In the genomic region with DNA sequence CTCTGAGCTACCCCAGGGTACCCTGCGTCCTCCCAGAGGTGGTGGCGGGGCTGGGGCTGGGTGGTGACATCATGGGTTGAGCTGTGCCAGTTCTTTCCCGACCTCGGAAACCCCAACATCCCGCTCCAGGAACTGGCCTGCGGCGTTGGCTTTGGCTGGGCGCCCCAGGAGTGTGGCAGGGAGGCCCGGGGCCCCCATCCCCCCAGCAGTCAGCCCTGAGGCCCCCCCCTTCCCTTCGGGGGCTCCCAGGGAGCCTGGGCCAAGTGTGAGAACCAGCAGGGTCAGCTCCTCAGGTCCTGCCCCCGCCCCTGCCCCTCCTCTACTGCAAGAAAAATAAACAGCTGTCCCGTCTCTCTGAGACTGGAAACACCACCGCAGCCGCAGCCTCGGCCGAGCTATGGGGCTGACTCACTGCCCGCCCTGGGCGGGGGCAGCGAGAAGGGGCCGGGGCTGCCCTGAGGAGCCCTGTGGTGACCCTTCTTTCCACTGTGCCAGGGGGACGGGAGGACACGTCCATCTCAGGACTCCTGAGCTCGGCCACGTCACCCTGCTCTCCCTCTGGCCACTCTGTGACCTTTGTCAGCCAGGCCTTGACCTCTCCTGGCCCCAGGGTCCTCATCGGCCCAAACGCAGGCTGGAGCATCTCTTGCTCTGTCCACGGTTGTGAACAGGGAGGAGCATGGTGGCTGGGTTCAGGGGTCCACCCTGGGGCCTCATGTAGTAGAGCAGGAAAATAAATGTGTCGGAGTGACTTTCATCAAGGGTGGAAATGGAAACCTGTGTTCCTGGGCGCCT, we compare ENCODE assay signal across 9 cellular contexts.
DNase-seq lines count a peak whose midpoint lies in the region; TF ChIP-seq lines count a peak whose summit lies in the region.
"Had no signal": no experiment of that assay in that cellular context is flagged by ENCODE, and none has a peak within 500 bp of the region (broad histone marks: within the 10 kb centered on the region; RNA-seq: fewer than 3 reads in every experiment).

No MANE protein-coding gene starts in this region.

- no peaks in the 10 kb centered on the region for H4K20me1 ChIP-seq in GM23248 (ENCODE audit: insufficient read depth)

- no peak overlapping the region for H2AFZ ChIP-seq in GM23248

- peak; percentile 74 for DNase-seq in GM23248
- peak; percentile 91 to 93 for DNase-seq in SJSA1 (ENCODE audit: low read depth in 1 of 2, low spot score in 2 of 2)
- peak; percentile 49 for DNase-seq in fibroblast of pulmonary artery (ENCODE audit: low read depth)
- peak; percentile 14 for DNase-seq in skeletal muscle cell (ENCODE audit: low read depth)
- no peak for DNase-seq in cortex of kidney (lab: John Stamatoyannopoulos, UW)
- no peak for DNase-seq in KG1 (lab: John Stamatoyannopoulos, UW)
- no peak for DNase-seq in GM13976 (ENCODE audit: low spot score)
- DNase-seq in activated CD4-positive, alpha-beta T cell treated with anti-CD3 and anti-CD28 coated beads, Interleukin-2, amount 10 ng/mL, durations not matched to agents 7 days and 5 days, result no peak

- H3K4me1 Mint-ChIP-seq in activated CD4-positive, alpha-beta T cell treated with anti-CD3 and anti-CD28 coated beads, Interleukin-2, amount 10 ng/mL, durations not matched to agents 7 days and 5 days, result no peaks in the 10 kb centered on the region

- no peaks in the 10 kb centered on the region for H3K9me3 Mint-ChIP-seq in activated CD4-positive, alpha-beta T cell treated with anti-CD3 and anti-CD28 coated beads, Interleukin-2, amount 10 ng/mL, durations not matched to agents 7 days and 5 days
- H3K9me3 Mint-ChIP-seq: stimulated activated naive CD8-positive, alpha-beta T cell treated with anti-CD3 and anti-CD28 coated beads, Interleukin-15, Interleukin-2, amounts not matched to agents 100 ng/mL and 50 ng/mL, for 24 hours had no signal

- no peaks in the 10 kb centered on the region for H3K9me2 ChIP-seq in GM23248 (ENCODE audit: insufficient read depth)

- H3K4me1 ChIP-seq in GM23248 (ENCODE audit: insufficient read depth) (no peaks in the 10 kb centered on the region), SJSA1 (replicated peaks) (peaks cover 34% of the 10 kb centered on the region)

- no peaks in the 10 kb centered on the region for H3K36me3 ChIP-seq in GM23248 (ENCODE audit: low read depth)
- no peaks in the 10 kb centered on the region for H3K36me3 ChIP-seq in SJSA1

- TF ChIP-seq CTCF in fibroblast of pulmonary artery (IDR thresholded peaks at IDR 0.05; ENCODE audit: low read length, missing control alignments) (no peak), GM13976 (IDR thresholded peaks at IDR 0.05; ENCODE audit: borderline replicate concordance, control extremely low read depth, extremely low read depth, insufficient read depth, missing control alignments) (no peak)

- H3K36me3 Mint-ChIP-seq in activated CD4-positive, alpha-beta T cell treated with anti-CD3 and anti-CD28 coated beads, Interleukin-2, amount 10 ng/mL, durations not matched to agents 7 days and 5 days (ENCODE audit: low read depth), result no peaks in the 10 kb centered on the region

- H3K27ac ChIP-seq in GM23248 (no peak overlapping the region), SJSA1 (peak overlapping the region; percentile 75)

- POLR2A ChIA-PET in activated CD4-positive, alpha-beta T cell treated with anti-CD3 and anti-CD28 coated beads, Interleukin-2, amount 10 ng/mL, durations not matched to agents 7 days and 5 days (lab: Charles Lee), result no interaction called here

- peaks cover 5% of the 10 kb centered on the region for H3K27me3 Mint-ChIP-seq in activated CD4-positive, alpha-beta T cell treated with anti-CD3 and anti-CD28 coated beads, Interleukin-2, amount 10 ng/mL, durations not matched to agents 7 days and 5 days

- H3K79me2 ChIP-seq in GM23248 (ENCODE audit: insufficient read depth), result no peaks in the 10 kb centered on the region

- H3K9me3 ChIP-seq in GM23248 (ENCODE audit: low read depth) (no peaks in the 10 kb centered on the region), SJSA1 (replicated peaks) (no peaks in the 10 kb centered on the region)

- WGBS in GM23248 (ENCODE audit: low coverage in 1 of 2, low lambda C conversion rate in 2 of 2, missing lambda C conversion rate in 2 of 2), 2 experiments, result 44 to 48% methylated on average over 21 to 29 of the region's 29 CpGs

- H3K9ac ChIP-seq in GM23248, result no peak overlapping the region

- no peak overlapping the region for H3K4me3 Mint-ChIP-seq in activated CD4-positive, alpha-beta T cell treated with anti-CD3 and anti-CD28 coated beads, Interleukin-2, amount 10 ng/mL, durations not matched to agents 7 days and 5 days
- H3K4me3 Mint-ChIP-seq: stimulated activated naive CD8-positive, alpha-beta T cell treated with anti-CD3 and anti-CD28 coated beads, Interleukin-15, Interleukin-2, amounts not matched to agents 100 ng/mL and 50 ng/mL, for 24 hours had no signal

- CTCF ChIA-PET in activated CD4-positive, alpha-beta T cell treated with anti-CD3 and anti-CD28 coated beads, Interleukin-2, amount 10 ng/mL, durations not matched to agents 7 days and 5 days (lab: Charles Lee), result interaction anchor here (0.5 kb wide), 1 partner anchor 489 kb away, joined by 3 read pairs; no protein-coding TSS in a partner anchor

- no peaks in the 10 kb centered on the region for H3F3A ChIP-seq in GM23248 (ENCODE audit: insufficient read depth)

- in situ Hi-C loops in GM23248 (cut with MboI), result no loop called here
- in situ Hi-C loops in GM13976 (cut with MboI; ENCODE audit: low sequenced_read_pairs, unreplicated experiment), result no loop called here

- no peaks in the 10 kb centered on the region for H3K27me3 ChIP-seq in GM23248 (replicated peaks; ENCODE audit: insufficient read depth)
- no peaks in the 10 kb centered on the region for H3K27me3 ChIP-seq in SJSA1 (replicated peaks)

- H3K4me2 ChIP-seq in GM23248 (ENCODE audit: unreplicated experiment), result no peak overlapping the region

- no peak overlapping the region for H3K27ac Mint-ChIP-seq in activated CD4-positive, alpha-beta T cell treated with anti-CD3 and anti-CD28 coated beads, Interleukin-2, amount 10 ng/mL, durations not matched to agents 7 days and 5 days
- H3K27ac Mint-ChIP-seq: stimulated activated naive CD8-positive, alpha-beta T cell treated with anti-CD3 and anti-CD28 coated beads, Interleukin-15, Interleukin-2, amounts not matched to agents 100 ng/mL and 50 ng/mL, for 24 hours had no signal

- no peak overlapping the region for H3K4me3 ChIP-seq in GM23248
- H3K4me3 ChIP-seq in SJSA1, result peak overlapping the region; percentile 14
- no peak overlapping the region for H3K4me3 ChIP-seq in fibroblast of pulmonary artery (replicated peaks; ENCODE audit: low read depth, low read length)
- no peak overlapping the region for H3K4me3 ChIP-seq in skeletal muscle cell (ENCODE audit: low read depth, low read length)

Comparison
In these comparisons a context has a peak if more than half of its experiments do, and no peak if none do; other contexts are left out.
1. DNase-seq: peak in GM23248 (single experiment), SJSA1 (2 of 2), fibroblast of pulmonary artery (single experiment) and skeletal muscle cell (single experiment); none in cortex of kidney (single experiment), KG1 (single experiment), GM13976 (single experiment) and activated CD4-positive, alpha-beta T cell treated with anti-CD3 and anti-CD28 coated beads, Interleukin-2, amount 10 ng/mL, durations not matched to agents 7 days and 5 days (single experiment).